ENCODE assay signal across 8 cellular contexts in genomic region chr10:76984559-76985443, GRCh38.
DNase-seq lines count a peak whose midpoint lies in the region; ATAC-seq lines count a peak whose summit lies in the region.

No MANE protein-coding gene starts in this region.

- no peaks in the 10 kb centered on the region for H3K27me3 Mint-ChIP-seq in activated CD4-positive, alpha-beta memory T cell treated with anti-CD3 and anti-CD28 coated beads for 36 hours

- H3K36me3 Mint-ChIP-seq in activated CD4-positive, alpha-beta memory T cell treated with anti-CD3 and anti-CD28 coated beads for 36 hours = no peaks in the 10 kb centered on the region

- intact Hi-C loops in activated CD4-positive, alpha-beta memory T cell treated with anti-CD3 and anti-CD28 coated beads for 36 hours (cut with micrococcal nuclease) = loop anchor here (10.0 kb wide), 1 partner anchor 130 kb away; no protein-coding TSS in a partner anchor

- no peaks in the 10 kb centered on the region for H3K9me3 Mint-ChIP-seq in activated CD4-positive, alpha-beta memory T cell treated with anti-CD3 and anti-CD28 coated beads for 36 hours

- no peaks in the 10 kb centered on the region for H3K4me1 Mint-ChIP-seq in activated CD4-positive, alpha-beta memory T cell treated with anti-CD3 and anti-CD28 coated beads for 36 hours (ENCODE audit: low read depth)

- H3K27ac Mint-ChIP-seq in activated CD4-positive, alpha-beta memory T cell treated with anti-CD3 and anti-CD28 coated beads for 36 hours = no peak overlapping the region

- CTCF ChIA-PET in activated CD4-positive, alpha-beta memory T cell treated with anti-CD3 and anti-CD28 coated beads for 36 hours (lab: Charles Lee) = interaction anchor here (0.6 to 1.1 kb wide), 6 partner anchors 9 to 34 kb away, joined by 3 to 6 read pairs (median 4); no protein-coding TSS in a partner anchor

- DNase-seq in AG20443 (ENCODE audit: low spot score) (peak; percentile 67), GM19238 (ENCODE audit: insufficient read length, low spot score) (peak; percentile 42), NCI-H510A (lab: John Stamatoyannopoulos, UW) (peak; percentile 46), medulla oblongata (ENCODE audit: extremely low spot score) (peak; percentile 81)
- DNase-seq in activated CD4-positive, alpha-beta memory T cell treated with anti-CD3 and anti-CD28 coated beads for 36 hours = peak; percentile 67
- peak; percentile 16 for DNase-seq in effector CD8-positive, alpha-beta T cell (lab: John Stamatoyannopoulos, UW)
- peak; percentile 32 for DNase-seq in stimulated activated CD8-positive, alpha-beta memory T cell treated with anti-CD3 and anti-CD28 coated beads, Interleukin-15, amount 100 ng/mL, for 1 hour (ENCODE audit: low read depth)

- no peak overlapping the region for H3K4me3 Mint-ChIP-seq in activated CD4-positive, alpha-beta memory T cell treated with anti-CD3 and anti-CD28 coated beads for 36 hours

- POLR2A ChIA-PET in activated CD4-positive, alpha-beta memory T cell treated with anti-CD3 and anti-CD28 coated beads for 36 hours (lab: Charles Lee) = no interaction called here

- ATAC-seq in HG03457 (IDR thresholded peaks at IDR 0.05; ENCODE audit: unreplicated experiment) = peak; percentile 69

Comparison
In these comparisons a context has a peak if more than half of its experiments do, and no peak if none do; other contexts are left out.
1. Peak in every context shown above with its lines: DNase-seq and ATAC-seq.
2. DNase-seq: peak in every context shown above with its lines; median percentile 81 in medulla oblongata; 67 in AG20443; 67 in activated CD4-positive, alpha-beta memory T cell treated with anti-CD3 and anti-CD28 coated beads for 36 hours; 46 in NCI-H510A; 42 in GM19238; 32 in stimulated activated CD8-positive, alpha-beta memory T cell treated with anti-CD3 and anti-CD28 coated beads, Interleukin-15, amount 100 ng/mL, for 1 hour; 16 in effector CD8-positive, alpha-beta T cell.